Comparison of ENCODE assay signal across 26 cellular contexts in the genomic region with DNA sequence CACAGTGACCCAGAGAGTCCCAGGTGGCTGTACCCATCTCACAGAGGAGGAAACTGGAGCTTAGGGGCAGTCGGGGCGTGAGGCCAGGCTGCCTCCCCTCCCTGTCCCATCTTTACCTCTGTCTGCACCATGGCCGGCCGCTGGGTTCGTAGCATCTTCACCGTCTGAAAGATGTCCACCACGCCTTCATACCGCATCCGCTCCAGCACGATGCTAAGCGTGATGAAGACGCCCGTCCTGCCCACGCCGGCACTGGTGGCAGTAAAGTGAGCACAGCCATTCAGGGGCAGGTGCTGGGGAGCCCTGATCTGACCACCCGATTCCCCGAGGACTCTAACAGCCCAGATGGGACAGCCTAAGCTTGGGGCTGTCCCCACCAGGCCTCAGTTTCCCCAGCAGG.
"Had no signal": no experiment of that assay in that cellular context is flagged by ENCODE, and none has a peak within 500 bp of the region (broad histone marks: within the 10 kb centered on the region; RNA-seq: fewer than 3 reads in every experiment).

No MANE protein-coding gene starts in this region.

- H3K36me3 ChIP-seq: uterus had no signal

- H3K4me3 ChIP-seq: left lung, lung, neural progenitor cell, pancreas, prostate gland, sigmoid colon, spleen, suprapubic skin, thoracic aorta, tibial artery, uterus had no signal

- H3K4me2 ChIP-seq: neural progenitor cell had no signal

- H3K9me3 ChIP-seq: pancreas, prostate gland, suprapubic skin had no signal

- FAIRE-seq: islet of Langerhans, kidney, pancreas, small intestine had no signal

- H2AFZ ChIP-seq: neural progenitor cell had no signal

- H3K27me3 ChIP-seq: left lung, neural progenitor cell, pancreas, sigmoid colon, spleen, suprapubic skin, tibial artery, uterus had no signal

- DNase-seq: hypothalamus; immature natural killer cell; kidney; left colon; left lung; mesendoderm; naive B cell; natural killer cell; nephron progenitor cell; pancreas; retina; right cardiac atrium; sigmoid colon; small intestine; spleen; stimulated activated CD4-positive, alpha-beta T cell treated with anti-CD3 and anti-CD28 coated beads, Interleukin-4, amount 100 ng/mL, for 24 hours; stimulated activated naive CD4-positive, alpha-beta T cell; tibial artery; uterus had no signal

- H3K27ac ChIP-seq: left lung, neural progenitor cell, pancreas, prostate gland, sigmoid colon, spleen, suprapubic skin, thoracic aorta, tibial artery, uterus had no signal

- H3K9ac ChIP-seq: neural progenitor cell had no signal

- H3K4me1 ChIP-seq: left lung, neural progenitor cell, pancreas, prostate gland, sigmoid colon, suprapubic skin, tibial artery, uterus had no signal

- ATAC-seq: left colon; left lung; natural killer cell; pancreas; right cardiac atrium; stimulated activated effector memory CD8-positive, alpha-beta T cell treated with anti-CD3 and anti-CD28 coated beads, Interleukin-12 subunit alpha, Interleukin-12 subunit beta, amount 100 ng/mL, for 72 hours had no signal
